Comparison of ENCODE assay signal across 9 cellular contexts in the genomic region with DNA sequence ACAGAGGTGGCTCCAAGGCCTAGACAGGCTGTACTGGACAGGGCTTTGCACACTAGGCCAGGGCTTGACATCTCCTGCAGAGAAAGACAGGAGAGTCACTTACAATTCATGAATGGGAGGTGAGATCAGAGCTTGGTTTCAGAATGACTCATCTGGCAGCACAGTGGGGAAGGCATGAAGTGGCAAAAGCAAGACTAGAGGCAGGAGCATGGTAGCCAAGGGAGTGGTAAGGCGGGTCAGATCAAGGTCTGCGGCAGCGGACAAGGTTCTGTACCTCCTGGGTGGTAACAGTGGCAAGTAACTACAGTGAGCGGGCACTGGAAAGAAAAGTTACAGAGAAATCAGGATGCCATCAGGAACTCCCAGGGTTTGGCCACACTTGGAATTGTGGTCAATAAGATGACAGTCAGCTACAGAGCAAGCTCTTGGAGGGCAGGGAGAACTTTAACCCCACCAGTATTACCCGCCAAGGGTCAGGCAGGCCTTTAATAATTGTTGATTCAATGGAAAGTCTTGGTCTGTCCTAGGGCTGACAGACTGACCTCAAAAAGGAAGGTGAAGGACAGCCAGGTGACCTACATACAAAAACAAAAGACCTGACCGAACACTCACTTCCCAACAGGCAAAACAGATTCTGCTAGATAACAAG. TPM values are rescaled to one million over a fixed set of nuclear protein-coding genes. Genes with fewer than 3 reads are reported as not detected.
A peak's percentile ranks its signal among the peaks of the same experiment; 100 is the strongest.
DNase-seq lines count a peak whose midpoint lies in the region; ATAC-seq and TF ChIP-seq lines count a peak whose summit lies in the region.
"Had no signal": no experiment of that assay in that cellular context is flagged by ENCODE, and none has a peak within 500 bp of the region (broad histone marks: within the 10 kb centered on the region; RNA-seq: fewer than 3 reads in every experiment).

No MANE protein-coding gene starts in this region.

- TF ChIP-seq CTCF in GM10266 (IDR thresholded peaks at IDR 0.05; ENCODE audit: control insufficient read depth, insufficient read depth, low read depth, missing control alignments) (no peak), astrocyte of the cerebellum (IDR thresholded peaks at IDR 0.05; ENCODE audit: low read depth, low read length, missing control alignments) (no peak)

- H3K9me3 Mint-ChIP-seq in IgD-negative memory B cell: no peaks in the 10 kb centered on the region

- peak overlapping the region in 2 of 3 donors; percentile 2 to 83 for H3K27ac Mint-ChIP-seq in IgD-negative memory B cell

- peak; percentile 90 for ATAC-seq in GM21447 (IDR thresholded peaks at IDR 0.05; ENCODE audit: unreplicated experiment)
- ATAC-seq: naive thymus-derived CD4-positive, alpha-beta T cell had no signal

- H3K4me1 Mint-ChIP-seq in IgD-negative memory B cell: peaks cover 24 to 31% (median 24%) of the 10 kb centered on the region in 3 donors

- no peak overlapping the region for H3K4me3 ChIP-seq in astrocyte of the cerebellum (ENCODE audit: low read depth, low read length)

- DNase-seq in GM10266 (ENCODE audit: extremely low spot score): peak; percentile 72
- DNase-seq in astrocyte of the cerebellum (ENCODE audit: low read depth): peak; percentile 86
- peak; percentile 77 for DNase-seq in mucosa of gallbladder (ENCODE audit: low spot score)
- no peak for DNase-seq in NCI-H526 treated with DMSO at 0.1 percent for 48 hours (lab: John Stamatoyannopoulos, UW)
- DNase-seq in NCI-H1436 (lab: John Stamatoyannopoulos, UW): no peak
- no peak for DNase-seq in middle frontal gyrus (ENCODE audit: extremely low spot score, low spot score)

- peak overlapping the region in 2 of 4 donors; percentile 9 to 22 for H3K4me3 Mint-ChIP-seq in IgD-negative memory B cell
- H3K4me3 Mint-ChIP-seq: naive thymus-derived CD4-positive, alpha-beta T cell had no signal

- in situ Hi-C loops in astrocyte of the cerebellum (cut with HindIII; ENCODE audit: low sequenced_read_pairs): no loop called here

- H3K36me3 Mint-ChIP-seq in IgD-negative memory B cell: peaks cover 17% of the 10 kb centered on the region

- no peaks in the 10 kb centered on the region for H3K27me3 Mint-ChIP-seq in IgD-negative memory B cell
- H3K27me3 Mint-ChIP-seq: naive thymus-derived CD4-positive, alpha-beta T cell had no signal

RNA-seq across cellular contexts. Expression of a gene that starts 5.7 kb away (rescaled TPM):
- 25.2 TPM for polyA plus RNA-seq in IgD-negative memory B cell
- total RNA-seq in mucosa of gallbladder: 78.9 TPM

RNA-seq across cellular contexts. Expression of a gene that starts 31.1 kb away (rescaled TPM):
- 46.9 TPM for polyA plus RNA-seq in IgD-negative memory B cell
- 29.3 TPM for total RNA-seq in mucosa of gallbladder

Comparison
In these comparisons a context has a peak if more than half of its experiments do, and no peak if none do; other contexts are left out.
1. DNase-seq: peak in GM10266 (single experiment), astrocyte of the cerebellum (single experiment) and mucosa of gallbladder (single experiment); none in NCI-H526 treated with DMSO at 0.1 percent for 48 hours (single experiment), NCI-H1436 (single experiment) and middle frontal gyrus (single experiment).